8 cellular contexts compared by ENCODE assay signal in genomic region chr17:77247609-77248008, GRCh38.
DNase-seq lines count a peak whose midpoint lies in the region; ATAC-seq and TF ChIP-seq lines count a peak whose summit lies in the region.
"Had no signal": no experiment of that assay in that cellular context is flagged by ENCODE, and none has a peak within 500 bp of the region (broad histone marks: within the 10 kb centered on the region; RNA-seq: fewer than 3 reads in every experiment).

No MANE protein-coding gene starts in this region.

- H3K9me3 ChIP-seq in PC-9 (ENCODE audit: insufficient read depth, low read depth) (no peaks in the 10 kb centered on the region), osteoblast (ENCODE audit: low read depth, low read length) (no peaks in the 10 kb centered on the region)
- H3K9me3 ChIP-seq: esophagus squamous epithelium had no signal

- H3K79me2 ChIP-seq in PC-9 (ENCODE audit: low read depth) (peaks cover 2% of the 10 kb centered on the region; the same call in 1 of the 2 replicates), osteoblast (ENCODE audit: insufficient read depth, low read length) (no peaks in the 10 kb centered on the region)

- peaks cover 2% of the 10 kb centered on the region; the same call in 1 of the 2 replicates for H3F3A ChIP-seq in PC-9 (ENCODE audit: insufficient read depth, low read depth)

- no peak for ATAC-seq in effector memory CD8-positive, alpha-beta T cell (replicated peaks)
- no peak for ATAC-seq in GM18907 (IDR thresholded peaks at IDR 0.05; ENCODE audit: unreplicated experiment)
- ATAC-seq in omental fat pad (ENCODE audit: low FRiP score) = no peak

- H3K27me3 ChIP-seq in H7 (ENCODE audit: control insufficient read depth, insufficient read depth, low read length) (peaks cover 6% of the 10 kb centered on the region; the same call in 1 of the 2 replicates), PC-9 (ENCODE audit: insufficient read depth, low read depth) (no peaks in the 10 kb centered on the region), osteoblast (ENCODE audit: insufficient read depth, low read length) (no peaks in the 10 kb centered on the region)

- peak overlapping the region; percentile 46 to 47 for H3K4me3 Mint-ChIP-seq in effector memory CD8-positive, alpha-beta T cell

- no TSS peak for BruUV-seq in PC-9 (replicated peaks; lab: Mats Ljungman, UMichigan)

- CTCF ChIA-PET in PC-9 (lab: Charles Lee) = no interaction called here

- H3K9me3 Mint-ChIP-seq in effector memory CD8-positive, alpha-beta T cell = no peaks in the 10 kb centered on the region

- H2AFZ ChIP-seq in PC-9 = no peak overlapping the region
- peak overlapping the region; percentile 96 for H2AFZ ChIP-seq in osteoblast (ENCODE audit: low read length)

- H3K9me2 ChIP-seq in PC-9 (ENCODE audit: insufficient read depth) = no peaks in the 10 kb centered on the region

- peak overlapping the region; percentile 75 for H3K4me2 ChIP-seq in PC-9
- peak overlapping the region; percentile 89 for H3K4me2 ChIP-seq in osteoblast (ENCODE audit: insufficient read depth, low read length)

- H3K27ac ChIP-seq in PC-9 = no peak overlapping the region
- H3K27ac ChIP-seq in osteoblast (ENCODE audit: low read depth, low read length) = no peak overlapping the region

- H3K36me3 ChIP-seq in H7 (replicated peaks; ENCODE audit: control insufficient read depth, insufficient read depth, low read length) (no peaks in the 10 kb centered on the region), PC-9 (ENCODE audit: low read depth) (no peaks in the 10 kb centered on the region), osteoblast (ENCODE audit: insufficient read depth, low read length) (no peaks in the 10 kb centered on the region)
- H3K36me3 ChIP-seq: esophagus squamous epithelium had no signal

- peak overlapping the region; percentile 53; the same call in 1 of the 2 replicates for H3K4me3 ChIP-seq in H7 (ENCODE audit: insufficient read depth, low read depth, low read length)
- H3K4me3 ChIP-seq in PC-9 = no peak overlapping the region
- peak overlapping the region; percentile 73 for H3K4me3 ChIP-seq in osteoblast (ENCODE audit: insufficient read depth, low read length)

- H4K20me1 ChIP-seq in PC-9 (ENCODE audit: insufficient read depth) (no peaks in the 10 kb centered on the region), osteoblast (ENCODE audit: insufficient read depth, low read length) (no peaks in the 10 kb centered on the region)

- no peak for TF ChIP-seq CTCF in PC-9 (conservative IDR thresholded peaks at IDR 0.05)
- no peak for TF ChIP-seq CTCF in osteoblast (IDR thresholded peaks at IDR 0.05; ENCODE audit: extremely low read depth, low read depth, low read length)
- no peak for TF ChIP-seq CTCF in omental fat pad (IDR thresholded peaks at IDR 0.05)

- peaks cover 33 to 50% of the 10 kb centered on the region in 2 donors for H3K27me3 Mint-ChIP-seq in effector memory CD8-positive, alpha-beta T cell

- DNase-seq in H7 (no peak), PC-9 (no peak), osteoblast (ENCODE audit: insufficient read length, low spot score, missing footprints) (no peak), SW 1271 (lab: John Stamatoyannopoulos, UW) (no peak), omental fat pad (ENCODE audit: low spot score) (no peak)
- DNase-seq in effector memory CD8-positive, alpha-beta T cell = no peak
- DNase-seq: esophagus squamous epithelium had no signal

- peaks cover 0 to 11% of the 10 kb centered on the region in 2 donors for H3K4me1 Mint-ChIP-seq in effector memory CD8-positive, alpha-beta T cell (ENCODE audit: low read depth in 2 of 2)

- peaks cover 3% of the 10 kb centered on the region; the same call in 1 of the 2 replicates for H3K4me1 ChIP-seq in PC-9 (replicated peaks; ENCODE audit: insufficient read depth)
- peaks cover 12% of the 10 kb centered on the region for H3K4me1 ChIP-seq in osteoblast (ENCODE audit: insufficient read depth, low read length)

- H3K27ac Mint-ChIP-seq in effector memory CD8-positive, alpha-beta T cell = peak overlapping the region in 1 of 2 donors; percentile 63

- intact Hi-C loops in PC-9 (cut with micrococcal nuclease; ENCODE audit: unreplicated experiment) = loop anchor here (2.0 to 5.0 kb wide), 2 partner anchors 161 to 380 kb away; partner anchors contain the start of gene MGAT5B

- no peaks in the 10 kb centered on the region for H3K36me3 Mint-ChIP-seq in effector memory CD8-positive, alpha-beta T cell (ENCODE audit: insufficient read depth)

- POLR2A ChIA-PET in PC-9 (lab: Charles Lee; ENCODE audit: unreplicated experiment) = no interaction called here
